8 cellular contexts compared by ENCODE assay signal in genomic region chr20:34705008-34705382, GRCh38. TPM values are rescaled to one million over a fixed set of nuclear protein-coding genes. Genes with fewer than 3 reads are reported as not detected.
A peak's percentile ranks its signal among the peaks of the same experiment; 100 is the strongest.
DNase-seq lines count a peak whose midpoint lies in the region; ATAC-seq and TF ChIP-seq lines count a peak whose summit lies in the region.

No MANE protein-coding gene starts in this region.

- no peaks in the 10 kb centered on the region for H3K9me3 ChIP-seq in hepatocyte (ENCODE audit: low read depth)

- H3K36me3 Mint-ChIP-seq in activated B cell treated with CpG ODN at 0.5 μM for 24 hours (ENCODE audit: low read depth): peaks cover 4% of the 10 kb centered on the region
- H3K36me3 Mint-ChIP-seq in stimulated activated memory B cell treated with anti-CD40 and anti-IgM and Interleukin-4, amounts not matched to agents 10 μg/mL and 1 μg/mL and 100 μg/mL, for 72 hours: no peaks in the 10 kb centered on the region

- no peak overlapping the region for H2AFZ ChIP-seq in hepatocyte

- ATAC-seq in activated B cell treated with CpG ODN at 0.5 μM for 24 hours (ENCODE audit: low read depth) (no peak), GM18502 (IDR thresholded peaks at IDR 0.05; ENCODE audit: poor library complexity, unreplicated experiment) (no peak), HG02610 (IDR thresholded peaks at IDR 0.05; ENCODE audit: unreplicated experiment) (no peak)
- no peak for ATAC-seq in stimulated activated memory B cell treated with anti-CD40 and anti-IgM and Interleukin-4, amounts not matched to agents 10 μg/mL and 1 μg/mL and 100 μg/mL, for 72 hours

- DNase-seq in HL-60 (ENCODE audit: low read depth in 1 of 2, low spot score in 1 of 2) (peak in 1 of 2 experiments; percentile 8), activated B cell treated with CpG ODN at 0.5 μM for 24 hours (no peak), hepatocyte (ENCODE audit: low spot score) (no peak), COLO829 (ENCODE audit: low spot score) (no peak), HK-2 (ENCODE audit: unreplicated experiment) (no peak)

- POLR2A ChIA-PET in activated B cell treated with CpG ODN at 0.5 μM for 24 hours (lab: Charles Lee): interaction anchor here (0.9 to 2.0 kb wide), 3 partner anchors 28 to 573 kb away, joined by 4 to 16 read pairs (median 12); partner anchors contain the start of genes MAP1LC3A, MMP24OS and PIGU

- intact Hi-C loops in activated B cell treated with CpG ODN at 0.5 μM for 24 hours (cut with micrococcal nuclease): loop anchor here (2.0 to 10.0 kb wide), 2 partner anchors 388 to 710 kb away; partner anchors contain the start of genes RALY and TRPC4AP

- peaks cover 21% of the 10 kb centered on the region for H3K4me1 Mint-ChIP-seq in activated B cell treated with CpG ODN at 0.5 μM for 24 hours
- H3K4me1 Mint-ChIP-seq in stimulated activated memory B cell treated with anti-CD40 and anti-IgM and Interleukin-4, amounts not matched to agents 10 μg/mL and 1 μg/mL and 100 μg/mL, for 72 hours: peaks cover 41% of the 10 kb centered on the region

- H3K79me2 ChIP-seq in hepatocyte: no peaks in the 10 kb centered on the region

- H3K27ac Mint-ChIP-seq in activated B cell treated with CpG ODN at 0.5 μM for 24 hours: peak overlapping the region; percentile 85
- peak overlapping the region; percentile 92 for H3K27ac Mint-ChIP-seq in stimulated activated memory B cell treated with anti-CD40 and anti-IgM and Interleukin-4, amounts not matched to agents 10 μg/mL and 1 μg/mL and 100 μg/mL, for 72 hours

- H4K20me1 ChIP-seq in hepatocyte (ENCODE audit: insufficient read depth, poor library complexity, severe bottlenecking): no peaks in the 10 kb centered on the region

- H3K4me2 ChIP-seq in hepatocyte: peak overlapping the region; percentile 91

- H3K27me3 ChIP-seq in HL-60 (ENCODE audit: insufficient read depth, poor library complexity, severe bottlenecking) (no peaks in the 10 kb centered on the region), hepatocyte (no peaks in the 10 kb centered on the region)

- no peaks in the 10 kb centered on the region for H3K36me3 ChIP-seq in hepatocyte (replicated peaks; ENCODE audit: insufficient read depth, low read depth)

- peak overlapping the region; percentile 14 for H3K27ac ChIP-seq in HL-60 (replicated peaks)
- peak overlapping the region; percentile 99 for H3K27ac ChIP-seq in hepatocyte

- TF ChIP-seq CTCF in HL-60 (IDR thresholded peaks at IDR 0.05; ENCODE audit: insufficient read depth, low read length): no peak
- TF ChIP-seq CTCF in activated B cell treated with CpG ODN at 0.5 μM for 24 hours (IDR thresholded peaks at IDR 0.05): no peak
- TF ChIP-seq CTCF in hepatocyte (IDR thresholded peaks at IDR 0.05; ENCODE audit: poor library complexity): no peak

- peaks cover 7% of the 10 kb centered on the region for H3K27me3 Mint-ChIP-seq in activated B cell treated with CpG ODN at 0.5 μM for 24 hours
- H3K27me3 Mint-ChIP-seq in stimulated activated memory B cell treated with anti-CD40 and anti-IgM and Interleukin-4, amounts not matched to agents 10 μg/mL and 1 μg/mL and 100 μg/mL, for 72 hours: peaks cover 17% of the 10 kb centered on the region

- H3K4me3 Mint-ChIP-seq in activated B cell treated with CpG ODN at 0.5 μM for 24 hours: peak overlapping the region; percentile 87
- H3K4me3 Mint-ChIP-seq in stimulated activated memory B cell treated with anti-CD40 and anti-IgM and Interleukin-4, amounts not matched to agents 10 μg/mL and 1 μg/mL and 100 μg/mL, for 72 hours: peak overlapping the region; percentile 99

- H3K9me3 Mint-ChIP-seq in activated B cell treated with CpG ODN at 0.5 μM for 24 hours: no peaks in the 10 kb centered on the region
- no peaks in the 10 kb centered on the region for H3K9me3 Mint-ChIP-seq in stimulated activated memory B cell treated with anti-CD40 and anti-IgM and Interleukin-4, amounts not matched to agents 10 μg/mL and 1 μg/mL and 100 μg/mL, for 72 hours

- H3K9me2 ChIP-seq in hepatocyte (replicated peaks; ENCODE audit: insufficient read depth): no peaks in the 10 kb centered on the region

- CTCF ChIA-PET in activated B cell treated with CpG ODN at 0.5 μM for 24 hours (lab: Charles Lee): interaction anchor here (1.5 kb wide), 1 partner anchor 166 kb away, joined by 6 read pairs; no protein-coding TSS in a partner anchor

- H3K4me3 ChIP-seq in HL-60 (replicated peaks; ENCODE audit: insufficient read depth, low read length) (peak overlapping the region; percentile 93), hepatocyte (peak overlapping the region; percentile 63)

- 51% methylated on average over 5 of the region's 5 CpGs for WGBS in hepatocyte (ENCODE audit: low lambda C conversion rate, missing lambda C conversion rate)

- peaks cover 7% of the 10 kb centered on the region for H3K4me1 ChIP-seq in hepatocyte (ENCODE audit: insufficient read depth)

RNA-seq across cellular contexts. Expression of gene TP53INP2, which starts 0.9 kb away (rescaled TPM):
- total RNA-seq in activated B cell treated with CpG ODN at 0.5 μM for 24 hours: 4.0 and 4.2 TPM in 2 replicates
- 4.9 and 8.6 TPM in 2 replicates for total RNA-seq in hepatocyte
- 8.4 and 10.6 TPM in 2 replicates for polyA plus RNA-seq in hepatocyte

RNA-seq across cellular contexts. Expression of gene PIGU, which starts 28.1 kb away (rescaled TPM):
- 14.7 and 15.3 TPM in 2 replicates for total RNA-seq in activated B cell treated with CpG ODN at 0.5 μM for 24 hours
- 19.3 and 26.1 TPM in 2 replicates for total RNA-seq in hepatocyte
- polyA plus RNA-seq in hepatocyte: 31.5 and 32.7 TPM in 2 replicates
